ENCODE assay signal across 13 cellular contexts in genomic region chr19:44745887-44746600, GRCh38. TPM values are rescaled to one million over a fixed set of nuclear protein-coding genes. Genes with fewer than 3 reads are reported as not detected.
DNase-seq lines count a peak whose midpoint lies in the region; ATAC-seq and TF ChIP-seq lines count a peak whose summit lies in the region.
"Had no signal": no experiment of that assay in that cellular context is flagged by ENCODE, and none has a peak within 500 bp of the region (broad histone marks: within the 10 kb centered on the region; RNA-seq: fewer than 3 reads in every experiment).

No MANE protein-coding gene starts in this region.

- no peak for DNase-seq in activated T-cell treated with anti-CD3 and anti-CD28 coated beads, Interleukin-2, amount 50 U/mL, for 4 hours
- no peak for DNase-seq in activated T-cell treated with anti-CD3 and anti-CD28 coated beads, Interleukin-2, amount 50 U/mL, for 48 hours
- DNase-seq in thyroid gland (no peak), NCI-H146 treated with DMSO at 0.1 percent for 48 hours (lab: John Stamatoyannopoulos, UW; ENCODE audit: unreplicated experiment) (no peak), DMS114 treated with DMSO at 0.1 percent for 48 hours (lab: John Stamatoyannopoulos, UW; ENCODE audit: unreplicated experiment) (no peak)
- DNase-seq: GOT3 had no signal

- no peak for TF ChIP-seq POLR2A in thyroid gland (IDR thresholded peaks at IDR 0.05)

- 80 to 83% methylated on average over 4 of the region's 4 CpGs for WGBS in thyroid gland, 2 donors

- H3K4me3 Mint-ChIP-seq in activated T-cell treated with anti-CD3 and anti-CD28 coated beads, Interleukin-2, amount 50 U/mL, for 4 hours = peak overlapping the region; percentile 24
- H3K4me3 Mint-ChIP-seq in brain = peak overlapping the region in 4 of 5 experiments; percentile 64 to 87 (median 76)

- TF ChIP-seq CTCF in brain (conservative IDR thresholded peaks at IDR 0.05) (no peak), thyroid gland (IDR thresholded peaks at IDR 0.05) (no peak)

- ATAC-seq in activated T-cell treated with anti-CD3 and anti-CD28 coated beads, Interleukin-2, amount 50 U/mL, for 4 hours = no peak
- no peak for ATAC-seq in HG03025 (IDR thresholded peaks at IDR 0.05; ENCODE audit: low FRiP score, unreplicated experiment)

- peaks cover 1% of the 10 kb centered on the region for H3K36me3 Mint-ChIP-seq in activated T-cell treated with anti-CD3 and anti-CD28 coated beads, Interleukin-2, amount 50 U/mL, for 4 hours (ENCODE audit: insufficient read depth)
- no peaks in the 10 kb centered on the region for H3K36me3 Mint-ChIP-seq in brain

- H3K27me3 Mint-ChIP-seq in activated T-cell treated with anti-CD3 and anti-CD28 coated beads, Interleukin-2, amount 50 U/mL, for 4 hours (ENCODE audit: low read depth) = no peaks in the 10 kb centered on the region
- peaks cover 69% of the 10 kb centered on the region for H3K27me3 Mint-ChIP-seq in brain

- peak overlapping the region; percentile 92 for H3K27ac ChIP-seq in muscle layer of duodenum (ENCODE audit: low read length)
- peak overlapping the region; percentile 89 to 97 (median 89) for H3K27ac ChIP-seq in thyroid gland

- H3K9me3 Mint-ChIP-seq in activated T-cell treated with anti-CD3 and anti-CD28 coated beads, Interleukin-2, amount 50 U/mL, for 4 hours = no peaks in the 10 kb centered on the region
- peaks cover 0 to 7% (median 0%) of the 10 kb centered on the region in 5 experiments for H3K9me3 Mint-ChIP-seq in brain

- peaks cover 45% of the 10 kb centered on the region for H3K4me1 Mint-ChIP-seq in activated T-cell treated with anti-CD3 and anti-CD28 coated beads, Interleukin-2, amount 50 U/mL, for 4 hours (ENCODE audit: low read depth)
- peaks cover 44% of the 10 kb centered on the region for H3K4me1 Mint-ChIP-seq in brain

- H3K36me3 ChIP-seq in muscle layer of duodenum (ENCODE audit: control insufficient read depth in 1 of 2, insufficient read depth in 2 of 2, low read length in 2 of 2) (peaks cover 1 to 6% of the 10 kb centered on the region in 2 donors), thyroid gland (no peaks in the 10 kb centered on the region)

- H3K27me3 ChIP-seq in muscle layer of duodenum (ENCODE audit: low read depth, low read length) (no peaks in the 10 kb centered on the region), thyroid gland (no peaks in the 10 kb centered on the region)

- H3K9me3 ChIP-seq in muscle layer of duodenum (ENCODE audit: control insufficient read depth in 1 of 2, low read length in 2 of 2) = no peaks in the 10 kb centered on the region
- H3K9me3 ChIP-seq in thyroid gland = no peaks in the 10 kb centered on the region

- H3K27ac Mint-ChIP-seq in brain = peak overlapping the region in 2 of 5 experiments; percentile 47 to 95

- H3K4me3 ChIP-seq in muscle layer of duodenum (ENCODE audit: low read depth in 1 of 2, low read length in 2 of 2) (peak overlapping the region in 1 of 2 donors; percentile 42), thyroid gland (replicated peaks in 1 of 3) (no peak overlapping the region)

- H3K4me1 ChIP-seq in muscle layer of duodenum (ENCODE audit: control insufficient read depth in 1 of 2, insufficient read depth in 2 of 2, low read length in 2 of 2) (peaks cover 26 to 40% of the 10 kb centered on the region in 2 donors), thyroid gland (peaks cover 50 to 77% of the 10 kb centered on the region in 2 donors)

- intact Hi-C loops in thyroid gland (cut with DNase I) = no loop called here

RNA-seq across cellular contexts. Expression of gene BCL3, which starts 2.5 kb away (rescaled TPM):
- total RNA-seq in activated T-cell treated with anti-CD3 and anti-CD28 coated beads, Interleukin-2, amount 50 U/mL, for 4 hours = 10 to 100 TPM; 27.9 to 35.3 (median 34.6) TPM
- 4.7 TPM for polyA plus RNA-seq in brain (ENCODE audit: insufficient read depth, low read depth, low replicate concordance)
- total RNA-seq in thyroid gland = 10 to 100 TPM; 12.4 to 56.2 (median 16.8) TPM

RNA-seq across cellular contexts. Expression of gene CBLC, which starts 31.6 kb away (rescaled TPM):
- total RNA-seq in activated T-cell treated with anti-CD3 and anti-CD28 coated beads, Interleukin-2, amount 50 U/mL, for 4 hours = under 1 TPM in 1 of 3 donors, not detected in 2; 0.23 TPM
- polyA plus RNA-seq in brain (ENCODE audit: insufficient read depth, low read depth, low replicate concordance) = 3.5 TPM
- 1 to 10 TPM; 2.0 to 5.6 (median 3.1) TPM for total RNA-seq in thyroid gland
- total RNA-seq: glomerular endothelial cell; sciatic nerve; subcutaneous adipose tissue; T-helper 1 cell treated with Interleukin-12 subunit alpha and Interleukin-12 subunit beta and Interleukin-4 antibody, amounts not matched to agents 30 ng/mL and 1 ng/mL, for 36 hours had no signal

RNA-seq across cellular contexts. Expression of gene CEACAM16, which starts 47.1 kb away (rescaled TPM):
- not detected for total RNA-seq in activated T-cell treated with anti-CD3 and anti-CD28 coated beads, Interleukin-2, amount 50 U/mL, for 4 hours
- not detected for polyA plus RNA-seq in brain (ENCODE audit: insufficient read depth, low read depth, low replicate concordance)
- under 1 TPM in 1 of 4 donors, not detected in 3; 0.40 TPM for total RNA-seq in thyroid gland
- total RNA-seq: glomerular endothelial cell; sciatic nerve; subcutaneous adipose tissue; T-helper 1 cell treated with Interleukin-12 subunit alpha and Interleukin-12 subunit beta and Interleukin-4 antibody, amounts not matched to agents 30 ng/mL and 1 ng/mL, for 36 hours had no signal
